In genomic region chr9:117253256-117253655, GRCh38 we compare ENCODE assay signal across 32 cellular contexts.
"Had no signal": no experiment of that assay in that cellular context is flagged by ENCODE, and none has a peak within 500 bp of the region (broad histone marks: within the 10 kb centered on the region; RNA-seq: fewer than 3 reads in every experiment).

No MANE protein-coding gene starts in this region.

- H3K9me3 Mint-ChIP-seq: activated CD4-positive, alpha-beta T cell treated with anti-CD3 and anti-CD28 coated beads, Interleukin-2, amount 10 ng/mL, durations not matched to agents 7 days and 5 days had no signal

- H3K4me1 ChIP-seq: ascending aorta, breast epithelium, esophagus muscularis mucosa, foreskin keratinocyte, gastrocnemius medialis, heart left ventricle had no signal

- H3K4me3 Mint-ChIP-seq: activated CD4-positive, alpha-beta memory T cell treated with anti-CD3 and anti-CD28 coated beads, Interleukin-2, amount 10 ng/mL, durations not matched to agents 7 days and 5 days; activated CD4-positive, alpha-beta T cell treated with anti-CD3 and anti-CD28 coated beads for 36 hours; activated CD4-positive, alpha-beta T cell treated with anti-CD3 and anti-CD28 coated beads, Interleukin-2, amount 10 ng/mL, durations not matched to agents 7 days and 5 days; activated naive CD4-positive, alpha-beta T cell treated with anti-CD3 and anti-CD28 coated beads, Interleukin-2, amount 10 ng/mL, durations not matched to agents 7 days and 5 days; activated naive CD8-positive, alpha-beta T cell treated with anti-CD3 and anti-CD28 coated beads, Interleukin-2, amount 10 ng/mL, durations not matched to agents 7 days and 5 days; activated T-cell treated with anti-CD3 and anti-CD28 coated beads, Interleukin-2, amount 50 U/mL, for 24 hours; activated T-cell treated with anti-CD3 and anti-CD28 coated beads, Interleukin-2, amount 50 U/mL, for 72 hours; brain; effector memory CD8-positive, alpha-beta T cell; T-helper 17 cell had no signal

- H3K27me3 ChIP-seq: ascending aorta, breast epithelium, cardiac muscle cell, esophagus muscularis mucosa, foreskin keratinocyte had no signal

- H3K4me1 Mint-ChIP-seq: activated CD4-positive, alpha-beta memory T cell treated with anti-CD3 and anti-CD28 coated beads, Interleukin-2, amount 10 ng/mL, durations not matched to agents 7 days and 5 days; activated CD4-positive, alpha-beta T cell treated with anti-CD3 and anti-CD28 coated beads, Interleukin-2, amount 10 ng/mL, durations not matched to agents 7 days and 5 days; activated naive CD4-positive, alpha-beta T cell treated with anti-CD3 and anti-CD28 coated beads, Interleukin-2, amount 10 ng/mL, durations not matched to agents 7 days and 5 days; activated naive CD8-positive, alpha-beta T cell treated with anti-CD3 and anti-CD28 coated beads, Interleukin-2, amount 10 ng/mL, durations not matched to agents 7 days and 5 days; brain; T-helper 17 cell had no signal

- H3K36me3 ChIP-seq: ascending aorta, breast epithelium, cardiac muscle cell, esophagus muscularis mucosa, gastrocnemius medialis, heart left ventricle had no signal

- H3K27me3 Mint-ChIP-seq: activated CD4-positive, alpha-beta memory T cell treated with anti-CD3 and anti-CD28 coated beads, Interleukin-2, amount 10 ng/mL, durations not matched to agents 7 days and 5 days; activated CD4-positive, alpha-beta T cell treated with anti-CD3 and anti-CD28 coated beads, Interleukin-2, amount 10 ng/mL, durations not matched to agents 7 days and 5 days; activated naive CD4-positive, alpha-beta T cell treated with anti-CD3 and anti-CD28 coated beads, Interleukin-2, amount 10 ng/mL, durations not matched to agents 7 days and 5 days; activated naive CD8-positive, alpha-beta T cell treated with anti-CD3 and anti-CD28 coated beads, Interleukin-2, amount 10 ng/mL, durations not matched to agents 7 days and 5 days; activated T-cell treated with anti-CD3 and anti-CD28 coated beads, Interleukin-2, amount 50 U/mL, for 24 hours; effector memory CD8-positive, alpha-beta T cell; T-helper 17 cell had no signal

- H3K9me3 ChIP-seq: ascending aorta, breast epithelium, esophagus muscularis mucosa, gastrocnemius medialis, heart left ventricle had no signal

- H3K27ac ChIP-seq: ascending aorta, breast epithelium, cardiac muscle cell, esophagus muscularis mucosa, foreskin keratinocyte, gastrocnemius medialis, heart left ventricle had no signal

- H3K36me3 Mint-ChIP-seq: activated naive CD4-positive, alpha-beta T cell treated with anti-CD3 and anti-CD28 coated beads, Interleukin-2, amount 10 ng/mL, durations not matched to agents 7 days and 5 days; activated naive CD4-positive, alpha-beta T cell treated with anti-CD3 and anti-CD28 coated beads, Interleukin-2, amount 50 U/mL, for 72 hours; activated naive CD8-positive, alpha-beta T cell treated with anti-CD3 and anti-CD28 coated beads, Interleukin-2, amount 10 ng/mL, durations not matched to agents 7 days and 5 days; brain had no signal

- DNase-seq: activated CD4-positive, alpha-beta memory T cell treated with anti-CD3 and anti-CD28 coated beads, Interleukin-2, amount 10 ng/mL, durations not matched to agents 7 days and 5 days; activated CD4-positive, alpha-beta T cell treated with anti-CD3 and anti-CD28 coated beads for 36 hours; activated CD4-positive, alpha-beta T cell treated with anti-CD3 and anti-CD28 coated beads, Interleukin-2, amount 10 ng/mL, durations not matched to agents 7 days and 5 days; activated CD4-positive, alpha-beta T cell treated with anti-CD3 and anti-CD28 coated beads, Interleukin-2, amount 50 U/mL, for 4 hours; activated CD4-positive, CD25-positive, alpha-beta regulatory T cell; activated CD4-positive, CD25-positive, alpha-beta regulatory T cell treated with anti-CD3 and anti-CD28 coated beads, Interleukin-2, amount 50 U/mL, for 72 hours; activated CD8-positive, alpha-beta memory T cell treated with anti-CD3 and anti-CD28 coated beads, Interleukin-2, amount 50 U/mL, for 48 hours; activated gamma-delta T cell; activated naive CD4-positive, alpha-beta T cell; activated naive CD4-positive, alpha-beta T cell treated with anti-CD3 and anti-CD28 coated beads, Interleukin-2, amount 10 ng/mL, durations not matched to agents 7 days and 5 days; activated naive CD8-positive, alpha-beta T cell treated with anti-CD3 and anti-CD28 coated beads, Interleukin-2, amount 10 ng/mL, durations not matched to agents 7 days and 5 days; activated T-cell treated with anti-CD3 and anti-CD28 coated beads for 4 hours; activated T-cell treated with anti-CD3 and anti-CD28 coated beads, Interleukin-2, amount 50 U/mL, for 24 hours; activated T-cell treated with anti-CD3 and anti-CD28 coated beads, Interleukin-2, amount 50 U/mL, for 72 hours; central memory CD4-positive, alpha-beta T cell; cortex of kidney; dermis blood vessel endothelial cell; effector CD4-positive, alpha-beta T cell; effector memory CD8-positive, alpha-beta T cell; erythroblast; foreskin keratinocyte; gastrocnemius medialis; glutamatergic neuron; heart left ventricle; T-helper 1 cell; T-helper 17 cell had no signal

- H3K4me3 ChIP-seq: ascending aorta, breast epithelium, cardiac muscle cell, esophagus muscularis mucosa, gastrocnemius medialis, heart left ventricle had no signal

- H3K27ac Mint-ChIP-seq: activated CD4-positive, alpha-beta memory T cell treated with anti-CD3 and anti-CD28 coated beads, Interleukin-2, amount 10 ng/mL, durations not matched to agents 7 days and 5 days; activated CD4-positive, alpha-beta T cell treated with anti-CD3 and anti-CD28 coated beads for 36 hours; activated CD4-positive, alpha-beta T cell treated with anti-CD3 and anti-CD28 coated beads, Interleukin-2, amount 10 ng/mL, durations not matched to agents 7 days and 5 days; activated naive CD4-positive, alpha-beta T cell treated with anti-CD3 and anti-CD28 coated beads, Interleukin-2, amount 10 ng/mL, durations not matched to agents 7 days and 5 days; activated naive CD4-positive, alpha-beta T cell treated with anti-CD3 and anti-CD28 coated beads, Interleukin-2, amount 50 U/mL, for 72 hours; activated naive CD8-positive, alpha-beta T cell treated with anti-CD3 and anti-CD28 coated beads, Interleukin-2, amount 10 ng/mL, durations not matched to agents 7 days and 5 days; activated T-cell treated with anti-CD3 and anti-CD28 coated beads, Interleukin-2, amount 50 U/mL, for 24 hours; activated T-cell treated with anti-CD3 and anti-CD28 coated beads, Interleukin-2, amount 50 U/mL, for 72 hours; brain; effector memory CD8-positive, alpha-beta T cell; T-helper 17 cell had no signal

- ATAC-seq: activated CD4-positive, alpha-beta T cell treated with anti-CD3 and anti-CD28 coated beads for 36 hours; activated naive CD4-positive, alpha-beta T cell treated with anti-CD3 and anti-CD28 coated beads, Interleukin-2, amount 50 U/mL, for 72 hours; activated T-cell treated with anti-CD3 and anti-CD28 coated beads, Interleukin-2, amount 50 U/mL, for 72 hours; effector memory CD8-positive, alpha-beta T cell; foreskin keratinocyte; gastrocnemius medialis; heart left ventricle; T-helper 17 cell had no signal
